ENCODE assay signal across 10 cellular contexts in genomic region chr7:155804431-155804831, GRCh38. TPM values are rescaled to one million over a fixed set of nuclear protein-coding genes. Genes with fewer than 3 reads are reported as not detected.
DNase-seq lines count a peak whose midpoint lies in the region; ATAC-seq and TF ChIP-seq lines count a peak whose summit lies in the region.
"Had no signal": no experiment of that assay in that cellular context is flagged by ENCODE, and none has a peak within 500 bp of the region (broad histone marks: within the 10 kb centered on the region; RNA-seq: fewer than 3 reads in every experiment).

No MANE protein-coding gene starts in this region.

- no peak for TF ChIP-seq EP300 in suprapubic skin (IDR thresholded peaks at IDR 0.05)

- no peak for TF ChIP-seq CTCF in breast epithelium (IDR thresholded peaks at IDR 0.05)
- TF ChIP-seq CTCF in MCF 10A (IDR thresholded peaks at IDR 0.05; ENCODE audit: unreplicated experiment), result no peak
- no peak for TF ChIP-seq CTCF in suprapubic skin (IDR thresholded peaks at IDR 0.05)

- intact Hi-C loops in breast epithelium (cut with DNase I; ENCODE audit: low total_unique reads), result no loop called here
- intact Hi-C loops in MCF 10A (cut with micrococcal nuclease), result loop anchor here (2.0 kb wide), 1 partner anchor 1012 kb away; no protein-coding TSS in a partner anchor

- H3K4me3 Mint-ChIP-seq in MCF 10A (ENCODE audit: unreplicated experiment) (no peak overlapping the region), T-cell (peak overlapping the region in 2 of 3 donors; percentile 9 to 72)

- ATAC-seq in T-cell (replicated peaks in 1 of 4) (no peak), GM19455 (IDR thresholded peaks at IDR 0.05; ENCODE audit: unreplicated experiment) (no peak), GM19397 (IDR thresholded peaks at IDR 0.05; ENCODE audit: unreplicated experiment) (no peak), HG03521 (IDR thresholded peaks at IDR 0.05; ENCODE audit: unreplicated experiment) (no peak)

- H3K27me3 ChIP-seq in breast epithelium (peaks cover 0 to 93% of the 10 kb centered on the region in 2 donors), suprapubic skin (peaks cover 95% of the 10 kb centered on the region)

- H3K9me3 ChIP-seq in breast epithelium (no peaks in the 10 kb centered on the region), suprapubic skin (no peaks in the 10 kb centered on the region)
- H3K9me3 ChIP-seq: tibial artery had no signal

- no peaks in the 10 kb centered on the region for H3K36me3 Mint-ChIP-seq in MCF 10A (ENCODE audit: insufficient read depth, unreplicated experiment)
- no peaks in the 10 kb centered on the region for H3K36me3 Mint-ChIP-seq in T-cell

- CTCF ChIA-PET in MCF 10A (lab: Yijun Ruan, JAX) (interaction anchor here (0.6 to 0.8 kb wide), 2 partner anchors 13 to 1007 kb away, joined by 3 read pairs; no protein-coding TSS in a partner anchor), T-cell (lab: Charles Lee) (no interaction called here)

- no TSS peak for BruUV-seq in MCF 10A (replicated peaks; lab: Mats Ljungman, UMichigan)

- POLR2A ChIA-PET in MCF 10A (lab: Yijun Ruan, JAX), result no interaction called here
- POLR2A ChIA-PET in T-cell (lab: Charles Lee), result no interaction called here

- H3K4me1 Mint-ChIP-seq in MCF 10A (ENCODE audit: insufficient read depth, unreplicated experiment), result peaks cover 5% of the 10 kb centered on the region
- peaks cover 9 to 33% (median 23%) of the 10 kb centered on the region in 3 donors for H3K4me1 Mint-ChIP-seq in T-cell

- H3K36me3 ChIP-seq in breast epithelium, result no peaks in the 10 kb centered on the region
- H3K36me3 ChIP-seq in suprapubic skin, result no peaks in the 10 kb centered on the region
- H3K36me3 ChIP-seq: tibial artery had no signal

- H3K9me3 Mint-ChIP-seq in MCF 10A (ENCODE audit: unreplicated experiment) (no peaks in the 10 kb centered on the region), T-cell (no peaks in the 10 kb centered on the region)

- no peak overlapping the region for H3K27ac Mint-ChIP-seq in MCF 10A (ENCODE audit: low read depth, unreplicated experiment)
- H3K27ac Mint-ChIP-seq in T-cell, result no peak overlapping the region

- H3K27me3 Mint-ChIP-seq in MCF 10A (ENCODE audit: insufficient read depth, unreplicated experiment) (peaks cover 12% of the 10 kb centered on the region), T-cell (peaks cover 43 to 66% of the 10 kb centered on the region in 2 donors)

- TF ChIP-seq POLR2A in breast epithelium (IDR thresholded peaks at IDR 0.05) (no peak), suprapubic skin (IDR thresholded peaks at IDR 0.05) (no peak)

- H3K4me3 ChIP-seq in breast epithelium (peak overlapping the region in 2 of 3 donors; percentile 42 to 65), suprapubic skin (peak overlapping the region; percentile 38)

- DNase-seq in breast epithelium (ENCODE audit: low spot score in 2 of 2) (no peak), MCF 10A (ENCODE audit: unreplicated experiment) (no peak), T-cell (no peak), left kidney (ENCODE audit: low read depth, low spot score) (peak; percentile 41), suprapubic skin (ENCODE audit: low spot score in 2 of 2) (no peak)
- DNase-seq: tibial artery had no signal

- WGBS in suprapubic skin, result 2% methylated on average over 17 of the region's 17 CpGs

- H3K4me1 ChIP-seq in breast epithelium, result peaks cover 17 to 24% of the 10 kb centered on the region in 2 donors
- peaks cover 59% of the 10 kb centered on the region for H3K4me1 ChIP-seq in suprapubic skin

- no peak overlapping the region for H3K27ac ChIP-seq in breast epithelium
- H3K27ac ChIP-seq in suprapubic skin, result no peak overlapping the region
- H3K27ac ChIP-seq: tibial artery had no signal

RNA-seq across cellular contexts. Expression of gene SHH, which starts 7.8 kb away (rescaled TPM):
- not detected for total RNA-seq in breast epithelium
- total RNA-seq in MCF 10A (2022), result not detected in 2 replicates
- under 1 TPM in 1 of 5 donors, not detected in 4; 0.06 TPM for total RNA-seq in T-cell
- total RNA-seq in suprapubic skin, result under 1 TPM in 2 of 4 donors, not detected in 2; 0.21 to 0.68 TPM
- total RNA-seq: T-helper 1 cell treated with Interleukin-12 subunit alpha and Interleukin-12 subunit beta and Interleukin-4 antibody, amounts not matched to agents 30 ng/mL and 1 ng/mL, for 36 hours had no signal
